In genomic region chr1:16896316-16897065, GRCh38 we compare ENCODE assay signal across 7 cellular contexts. TPM values are rescaled to one million over a fixed set of nuclear protein-coding genes. Genes with fewer than 3 reads are reported as not detected.
DNase-seq lines count a peak whose midpoint lies in the region; ATAC-seq, FAIRE-seq and TF ChIP-seq lines count a peak whose summit lies in the region.
"Not testable (repeated sequence)": the region's sequence is repeated elsewhere in the genome, so short reads cannot be mapped to it uniquely, and the experiment has no call there.

No MANE protein-coding gene starts in this region.

- intact Hi-C loops in IMR-90 (cut with micrococcal nuclease) = loop anchor here (1.0 kb wide), 1 partner anchor 9 kb away; no protein-coding TSS in a partner anchor
- intact Hi-C loops in activated CD4-positive, alpha-beta T cell treated with anti-CD3 and anti-CD28 coated beads, Interleukin-2, amount 10 ng/mL, durations not matched to agents 24 days and 14 days (cut with micrococcal nuclease) = not testable (repeated sequence)

- H2BK20ac ChIP-seq in IMR-90 (ENCODE audit: low read depth, low read length) = not testable (repeated sequence)

- H3K4me3 ChIP-seq in IMR-90 (ENCODE audit: insufficient read depth, low read depth, low read length) (peak overlapping the region; percentile 12), cardiac fibroblast (replicated peaks in 1 of 2; ENCODE audit: low read depth in 2 of 2, low read length in 2 of 2) (peak overlapping the region in 1 of 2 donors; percentile 13)
- H3K4me3 ChIP-seq in NT2/D1 (ENCODE audit: insufficient read length, low read depth); skeletal muscle satellite cell (ENCODE audit: low read length): not testable (repeated sequence)

- not testable (repeated sequence) for H3K36me3 Mint-ChIP-seq in activated CD4-positive, alpha-beta T cell treated with anti-CD3 and anti-CD28 coated beads, Interleukin-2, amount 10 ng/mL, durations not matched to agents 24 days and 14 days (ENCODE audit: low read depth)

- H3K18ac ChIP-seq in IMR-90 (ENCODE audit: low read depth, low read length) = not testable (repeated sequence)

- not testable (repeated sequence) for H3K9ac ChIP-seq in IMR-90 (ENCODE audit: low read depth, low read length); skeletal muscle satellite cell (ENCODE audit: low read depth, low read length)
- H3K9ac ChIP-seq in NT2/D1 (ENCODE audit: insufficient read length, low read depth) = peak overlapping the region; percentile 39

- H4K91ac ChIP-seq in IMR-90 (ENCODE audit: insufficient read depth, low read depth, low read length) = not testable (repeated sequence)

- not testable (repeated sequence) for H3K79me1 ChIP-seq in IMR-90 (ENCODE audit: low read depth in 1 of 2, low read length in 2 of 2)

- not testable (repeated sequence) for H3K27me3 ChIP-seq in IMR-90 (ENCODE audit: control insufficient read depth, insufficient read depth, low read length); NT2/D1 (ENCODE audit: insufficient read depth, insufficient read length); skeletal muscle satellite cell (ENCODE audit: control insufficient read depth, insufficient read depth, low read length)

- not testable (repeated sequence) for H3K14ac ChIP-seq in IMR-90 (replicated peaks; ENCODE audit: low read depth, low read length)

- H4K5ac ChIP-seq in IMR-90 (ENCODE audit: low read depth, low read length) = not testable (repeated sequence)

- H3K27me3 Mint-ChIP-seq in activated CD4-positive, alpha-beta T cell treated with anti-CD3 and anti-CD28 coated beads, Interleukin-2, amount 10 ng/mL, durations not matched to agents 24 days and 14 days = peaks cover 14% of the 10 kb centered on the region

- not testable (repeated sequence) for H3K9me3 ChIP-seq in IMR-90 (ENCODE audit: control insufficient read depth, insufficient read depth, low read length); NT2/D1 (ENCODE audit: insufficient read depth, low read length); skeletal muscle satellite cell (replicated peaks; ENCODE audit: low read length)

- TF ChIP-seq RAD21 in IMR-90 (IDR thresholded peaks at IDR 0.05; ENCODE audit: low read length) = not testable (repeated sequence)

- H2BK5ac ChIP-seq in IMR-90 (ENCODE audit: low read depth, low read length, poor library complexity, severe bottlenecking) = not testable (repeated sequence)

- not testable (repeated sequence) for H2BK120ac ChIP-seq in IMR-90 (ENCODE audit: low read depth, low read length)

- H3K4me1 Mint-ChIP-seq in activated CD4-positive, alpha-beta T cell treated with anti-CD3 and anti-CD28 coated beads, Interleukin-2, amount 10 ng/mL, durations not matched to agents 24 days and 14 days = peaks cover 34% of the 10 kb centered on the region

- H3K27ac ChIP-seq in IMR-90 (ENCODE audit: insufficient read depth, low read length) = peak overlapping the region; percentile 6; the same call in 1 of the 2 replicates

- TF ChIP-seq POLR2A in GM12891 (IDR thresholded peaks at IDR 0.05; ENCODE audit: low read depth, low read length) = peak; percentile 87
- TF ChIP-seq POLR2A in IMR-90 (IDR thresholded peaks at IDR 0.05; ENCODE audit: low read depth, low read length) = peak; percentile 88

- H3K4me2 ChIP-seq in IMR-90 (ENCODE audit: low read depth, low read length) = peak overlapping the region; percentile 61
- H3K4me2 ChIP-seq in skeletal muscle satellite cell (ENCODE audit: low read length) = peak overlapping the region; percentile 19

- H4K8ac ChIP-seq in IMR-90 (ENCODE audit: low read depth in 2 of 2, low read length in 2 of 2) = not testable (repeated sequence)

- WGBS in IMR-90 (ENCODE audit: extremely low coverage in 2 of 2, insufficient read length in 1 of 2), 2 experiments = 14% methylated on average over 18 of the region's 24 CpGs; no CpG with 5 or more reads in 1 of the 2 experiments

- not testable (repeated sequence) for DNase-seq in GM12891 (ENCODE audit: insufficient read length, low spot score); NT2/D1 (ENCODE audit: low read depth, low spot score)
- DNase-seq in IMR-90 (peak; percentile 95), cardiac fibroblast (ENCODE audit: low read depth in 2 of 2) (peak; percentile 81 to 84), islet precursor cell (peak; percentile 98)
- peak; percentile 94 for DNase-seq in activated CD4-positive, alpha-beta T cell treated with anti-CD3 and anti-CD28 coated beads, Interleukin-2, amount 10 ng/mL, durations not matched to agents 24 days and 14 days

- H2AK5ac ChIP-seq in IMR-90 (ENCODE audit: low read depth, low read length) = not testable (repeated sequence)

- H3K9me1 ChIP-seq in IMR-90 (ENCODE audit: insufficient read depth, low read length) = not testable (repeated sequence)

- H3K4me1 ChIP-seq in IMR-90 (ENCODE audit: control insufficient read depth, insufficient read depth, low read length); NT2/D1 (ENCODE audit: insufficient read depth, insufficient read length); skeletal muscle satellite cell (ENCODE audit: control insufficient read depth, insufficient read depth, low read length): not testable (repeated sequence)

- H3K4ac ChIP-seq in IMR-90 (ENCODE audit: low read depth, low read length) = 0 out of 2 replicates have a peak overlapping the region, but pooled peaks have one; percentile 1

- not testable (repeated sequence) for TF ChIP-seq CTCF in IMR-90 (conservative IDR thresholded peaks at IDR 0.05; ENCODE audit: low read depth, low read length); cardiac fibroblast (IDR thresholded peaks at IDR 0.05; ENCODE audit: low read depth, low read length)

- not testable (repeated sequence) for H2AFZ ChIP-seq in IMR-90 (replicated peaks; ENCODE audit: low read length, poor library complexity)

- in situ Hi-C loops in IMR-90 (cut with MboI; ENCODE audit: low sequenced_read_pairs) = not testable (repeated sequence)

- not testable (repeated sequence) for BruUV-seq in IMR-90 (replicated peaks; lab: Mats Ljungman, UMichigan)

- H3K9me3 Mint-ChIP-seq in activated CD4-positive, alpha-beta T cell treated with anti-CD3 and anti-CD28 coated beads, Interleukin-2, amount 10 ng/mL, durations not matched to agents 24 days and 14 days = not testable (repeated sequence)

- peak overlapping the region; percentile 89 for H3K4me3 Mint-ChIP-seq in activated CD4-positive, alpha-beta T cell treated with anti-CD3 and anti-CD28 coated beads, Interleukin-2, amount 10 ng/mL, durations not matched to agents 24 days and 14 days

- not testable (repeated sequence) for FAIRE-seq in GM12891 (lab: Jason Lieb, UNC)

- ATAC-seq in IMR-90 (ENCODE audit: low read depth) = peak; percentile 21

- not testable (repeated sequence) for H3K23ac ChIP-seq in IMR-90 (ENCODE audit: low read depth, low read length)

- dilution Hi-C loops in IMR-90 (cut with HindIII; ENCODE audit: low sequenced_read_pairs, unreplicated experiment) = not testable (repeated sequence)

- not testable (repeated sequence) for H2AK9ac ChIP-seq in IMR-90 (replicated peaks; ENCODE audit: low read depth, low read length, poor library complexity)

- H2BK15ac ChIP-seq in IMR-90 (ENCODE audit: low read depth, low read length) = not testable (repeated sequence)

- H3K56ac ChIP-seq in IMR-90 (ENCODE audit: extremely low read depth, insufficient read depth, low read length) = not testable (repeated sequence)

- H4K20me1 ChIP-seq in IMR-90 (ENCODE audit: insufficient read depth, low read length) = peaks cover 11% of the 10 kb centered on the region

- CTCF ChIA-PET in IMR-90 (lab: Yijun Ruan, JAX) = not testable (repeated sequence)

- peak overlapping the region; percentile 100 for H3K27ac Mint-ChIP-seq in activated CD4-positive, alpha-beta T cell treated with anti-CD3 and anti-CD28 coated beads, Interleukin-2, amount 10 ng/mL, durations not matched to agents 24 days and 14 days

- H3K36me3 ChIP-seq in IMR-90 (ENCODE audit: control insufficient read depth, insufficient read depth, low read length); NT2/D1 (ENCODE audit: insufficient read depth, insufficient read length, low read length); skeletal muscle satellite cell (ENCODE audit: insufficient read depth, low read length): not testable (repeated sequence)

- POLR2A ChIA-PET in IMR-90 (lab: Charles Lee; ENCODE audit: unreplicated experiment) = not testable (repeated sequence)

TF ChIP-seq in GM12891, 5 proteins besides CTCF, POLR2A, EP300 and RAD21:
- TF ChIP-seq POU2F2 (IDR thresholded peaks at IDR 0.05; ENCODE audit: low read depth, low read length) = peak; percentile 83; the same call in 1 of the 2 replicates
- TF ChIP-seq POLR2AphosphoS5 (IDR thresholded peaks at IDR 0.05; ENCODE audit: low read depth, low read length) = peak; percentile 72; the same call in 1 of the 2 replicates
TF ChIP-seq in GM12891: peak in this region for 2; not testable (repeated sequence) for 3.

TF ChIP-seq in IMR-90, 13 proteins besides CTCF, POLR2A, EP300 and RAD21:
- TF ChIP-seq CHD1 (IDR thresholded peaks at IDR 0.05; ENCODE audit: low read depth, low read length) = peak; percentile 39; the same call in 1 of the 2 replicates

RNA-seq across cellular contexts. Expression of gene RNU1-2, which starts 0.7 kb away (rescaled TPM):
- 40.8 TPM for polyA plus RNA-seq in GM12891 (2012; ENCODE audit: low read depth, missing spikeins)
- under 0.01 TPM in 2 replicates for total RNA-seq in IMR-90 (2012; rRNA removed)
- polyA plus RNA-seq in IMR-90 (2012; rRNA removed) = not detected in 2 replicates
- not detected in 2 replicates for polyA plus RNA-seq in IMR-90 (2012; cell fraction: cytosol; rRNA removed)
- polyA plus RNA-seq in IMR-90 (2012; cell fraction: nucleus; rRNA removed; ENCODE audit: low replicate concordance) = not detected in 2 replicates
- total RNA-seq in activated CD4-positive, alpha-beta T cell treated with anti-CD3 and anti-CD28 coated beads, Interleukin-2, amount 10 ng/mL, durations not matched to agents 24 days and 14 days = 1,962 and 2,189 TPM in 2 replicates
- under 0.01 TPM in 2 replicates for total RNA-seq in skeletal muscle satellite cell (2012; rRNA removed)

RNA-seq across cellular contexts. Expression of gene CROCC, which starts 25.2 kb away (rescaled TPM):
- polyA plus RNA-seq in GM12891 (2012; ENCODE audit: low read depth, missing spikeins) = 2.3 TPM
- 7.2 and 7.5 TPM in 2 replicates for total RNA-seq in IMR-90 (2012; rRNA removed)
- polyA plus RNA-seq in IMR-90 (2012; rRNA removed) = 13.7 and 14.7 TPM in 2 replicates
- 10.7 and 12.9 TPM in 2 replicates for polyA plus RNA-seq in IMR-90 (2012; cell fraction: cytosol; rRNA removed)
- polyA plus RNA-seq in IMR-90 (2012; cell fraction: nucleus; rRNA removed; ENCODE audit: low replicate concordance) = 82.9 and 147 TPM in 2 replicates
- total RNA-seq in activated CD4-positive, alpha-beta T cell treated with anti-CD3 and anti-CD28 coated beads, Interleukin-2, amount 10 ng/mL, durations not matched to agents 24 days and 14 days = 23.4 and 27.0 TPM in 2 replicates
- 10.0 and 14.2 TPM in 2 replicates for total RNA-seq in skeletal muscle satellite cell (2012; rRNA removed)

Comparison
In these comparisons a context has a peak if more than half of its experiments do, and no peak if none do; other contexts are left out.
1. RNA of gene RNU1-2, which starts 0.7 kb away (total RNA-seq): 1,962 to 2,189 TPM in activated CD4-positive, alpha-beta T cell treated with anti-CD3 and anti-CD28 coated beads, Interleukin-2, amount 10 ng/mL, durations not matched to agents 24 days and 14 days; under 0.01 TPM in IMR-90; every median in the first group is over 1,000 times any median in the second.